8 cellular contexts compared by ENCODE assay signal in genomic region chr14:93219103-93219726, GRCh38. TPM values are rescaled to one million over a fixed set of nuclear protein-coding genes. Genes with fewer than 3 reads are reported as not detected.
DNase-seq lines count a peak whose midpoint lies in the region; ATAC-seq and TF ChIP-seq lines count a peak whose summit lies in the region.

No MANE protein-coding gene starts in this region.

- H3K9me3 ChIP-seq in suprapubic skin, result no peaks in the 10 kb centered on the region

- TF ChIP-seq EP300 in suprapubic skin (IDR thresholded peaks at IDR 0.05), result no peak

- H3K27ac Mint-ChIP-seq in activated CD4-positive, alpha-beta T cell treated with anti-CD3 and anti-CD28 coated beads, Interleukin-2, amount 10 ng/mL, durations not matched to agents 7 days and 5 days, result no peak overlapping the region

- peak; percentile 1 for DNase-seq in SKM-1 (lab: John Stamatoyannopoulos, UW; ENCODE audit: unreplicated experiment)
- DNase-seq in SKM-1 treated with dmso at 0.1 percent for 144 hours (lab: John Stamatoyannopoulos, UW; ENCODE audit: unreplicated experiment), result no peak
- peak; percentile 49 for DNase-seq in NCI-H2227 (lab: John Stamatoyannopoulos, UW; ENCODE audit: unreplicated experiment)
- DNase-seq in activated CD4-positive, alpha-beta T cell treated with anti-CD3 and anti-CD28 coated beads, Interleukin-2, amount 10 ng/mL, durations not matched to agents 7 days and 5 days, result peak; percentile 69
- DNase-seq in fibroblast of pulmonary artery (ENCODE audit: low read depth), result peak; percentile 78
- DNase-seq in pulmonary artery endothelial cell (ENCODE audit: low read depth, low spot score), result peak; percentile 19
- no peak for DNase-seq in suprapubic skin (ENCODE audit: low spot score in 2 of 2)

- 54% methylated on average over 3 of the region's 3 CpGs for WGBS in suprapubic skin

- POLR2A ChIA-PET in activated CD4-positive, alpha-beta T cell treated with anti-CD3 and anti-CD28 coated beads, Interleukin-2, amount 10 ng/mL, durations not matched to agents 7 days and 5 days (lab: Charles Lee), result interaction anchor here (0.7 kb wide), 2 partner anchors 93 to 437 kb away, joined by 3 to 6 read pairs; no protein-coding TSS in a partner anchor

- H3K4me3 ChIP-seq in fibroblast of pulmonary artery (replicated peaks; ENCODE audit: low read depth, low read length), result no peak overlapping the region
- H3K4me3 ChIP-seq in suprapubic skin, result no peak overlapping the region

- H3K27me3 ChIP-seq in suprapubic skin, result no peaks in the 10 kb centered on the region

- CTCF ChIA-PET in activated CD4-positive, alpha-beta T cell treated with anti-CD3 and anti-CD28 coated beads, Interleukin-2, amount 10 ng/mL, durations not matched to agents 7 days and 5 days (lab: Charles Lee), result interaction anchor here (0.6 to 0.7 kb wide), 8 partner anchors 9 to 1758 kb away, joined by 3 to 5 read pairs (median 4); no protein-coding TSS in a partner anchor

- peak; percentile 60 for ATAC-seq in HG02642 (IDR thresholded peaks at IDR 0.05; ENCODE audit: poor library complexity, unreplicated experiment)

- H3K4me1 ChIP-seq in suprapubic skin, result no peaks in the 10 kb centered on the region

- H3K36me3 ChIP-seq in suprapubic skin, result peaks cover 92% of the 10 kb centered on the region

- peaks cover 4% of the 10 kb centered on the region for H3K4me1 Mint-ChIP-seq in activated CD4-positive, alpha-beta T cell treated with anti-CD3 and anti-CD28 coated beads, Interleukin-2, amount 10 ng/mL, durations not matched to agents 7 days and 5 days

- peaks cover 44% of the 10 kb centered on the region for H3K36me3 Mint-ChIP-seq in activated CD4-positive, alpha-beta T cell treated with anti-CD3 and anti-CD28 coated beads, Interleukin-2, amount 10 ng/mL, durations not matched to agents 7 days and 5 days (ENCODE audit: low read depth)

- H3K9me3 Mint-ChIP-seq in activated CD4-positive, alpha-beta T cell treated with anti-CD3 and anti-CD28 coated beads, Interleukin-2, amount 10 ng/mL, durations not matched to agents 7 days and 5 days, result no peaks in the 10 kb centered on the region

- H3K27me3 Mint-ChIP-seq in activated CD4-positive, alpha-beta T cell treated with anti-CD3 and anti-CD28 coated beads, Interleukin-2, amount 10 ng/mL, durations not matched to agents 7 days and 5 days, result no peaks in the 10 kb centered on the region

- TF ChIP-seq POLR2A in suprapubic skin (IDR thresholded peaks at IDR 0.05), result no peak

- TF ChIP-seq CTCF in fibroblast of pulmonary artery (IDR thresholded peaks at IDR 0.05; ENCODE audit: low read length, missing control alignments) (peak; percentile 73), suprapubic skin (IDR thresholded peaks at IDR 0.05) (peak in 1 of 2 donors; percentile 52)

- no peak overlapping the region for H3K4me3 Mint-ChIP-seq in activated CD4-positive, alpha-beta T cell treated with anti-CD3 and anti-CD28 coated beads, Interleukin-2, amount 10 ng/mL, durations not matched to agents 7 days and 5 days

- no peak overlapping the region for H3K27ac ChIP-seq in suprapubic skin

RNA-seq across cellular contexts. Expression of gene UBR7, which starts 12.2 kb away (rescaled TPM):
- 10 to 100 TPM; 43.5 to 45.8 TPM for total RNA-seq in activated CD4-positive, alpha-beta T cell treated with anti-CD3 and anti-CD28 coated beads, Interleukin-2, amount 10 ng/mL, durations not matched to agents 7 days and 5 days
- total RNA-seq in pulmonary artery endothelial cell, result 46.1 and 80.3 TPM in 2 replicates
- total RNA-seq in suprapubic skin, result 10 to 100 TPM; 20.6 to 38.2 (median 34.1) TPM

RNA-seq across cellular contexts. Expression of gene GON7, which starts 12.3 kb away (rescaled TPM):
- 10 to 100 TPM; 17.9 to 20.4 TPM for total RNA-seq in activated CD4-positive, alpha-beta T cell treated with anti-CD3 and anti-CD28 coated beads, Interleukin-2, amount 10 ng/mL, durations not matched to agents 7 days and 5 days
- total RNA-seq in pulmonary artery endothelial cell (16.6 and 18.7 TPM in 2 replicates), suprapubic skin (10 to 100 TPM in 1 of 4 donors, 1 to 10 TPM in 3; 5.6 to 11.3 (median 7.4) TPM)

RNA-seq across cellular contexts. Expression of gene LYSET, which starts 34.1 kb away (rescaled TPM):
- 10 to 100 TPM; 10.8 to 11.0 TPM for total RNA-seq in activated CD4-positive, alpha-beta T cell treated with anti-CD3 and anti-CD28 coated beads, Interleukin-2, amount 10 ng/mL, durations not matched to agents 7 days and 5 days
- 13.5 and 14.0 TPM in 2 replicates for total RNA-seq in pulmonary artery endothelial cell
- 10 to 100 TPM in 1 of 4 donors, 1 to 10 TPM in 3; 6.6 to 11.5 (median 7.1) TPM for total RNA-seq in suprapubic skin

RNA-seq across cellular contexts. Expression of gene MOAP1, which starts 34.5 kb away (rescaled TPM):
- total RNA-seq in activated CD4-positive, alpha-beta T cell treated with anti-CD3 and anti-CD28 coated beads, Interleukin-2, amount 10 ng/mL, durations not matched to agents 7 days and 5 days, result 10 to 100 TPM; 23.3 to 25.3 TPM
- 16.4 and 20.8 TPM in 2 replicates for total RNA-seq in pulmonary artery endothelial cell
- 10 to 100 TPM; 18.2 to 33.9 (median 24.1) TPM for total RNA-seq in suprapubic skin

Comparison
In these comparisons a context has a peak if more than half of its experiments do, and no peak if none do; other contexts are left out.
1. DNase-seq: peak in SKM-1 (single experiment), NCI-H2227 (single experiment), activated CD4-positive, alpha-beta T cell treated with anti-CD3 and anti-CD28 coated beads, Interleukin-2, amount 10 ng/mL, durations not matched to agents 7 days and 5 days (single experiment), fibroblast of pulmonary artery (single experiment) and pulmonary artery endothelial cell (single experiment); none in SKM-1 treated with dmso at 0.1 percent for 144 hours (single experiment) and suprapubic skin (0 of 2).